ENCODE assay signal across 8 cellular contexts in genomic region chrX:35890699-35891098, GRCh38. TPM values are rescaled to one million over a fixed set of nuclear protein-coding genes. Genes with fewer than 3 reads are reported as not detected.
A peak's percentile ranks its signal among the peaks of the same experiment; 100 is the strongest.
DNase-seq lines count a peak whose midpoint lies in the region; ATAC-seq and TF ChIP-seq lines count a peak whose summit lies in the region.

No MANE protein-coding gene starts in this region.

- H3K36me3 ChIP-seq in liver (ENCODE audit: control insufficient read depth in 4 of 4, insufficient read depth in 3 of 4, low read depth in 1 of 4, low read length in 3 of 4) (no peaks in the 10 kb centered on the region), gastrocnemius medialis (no peaks in the 10 kb centered on the region)

- no peak overlapping the region for H3K27ac ChIP-seq in liver (ENCODE audit: low read depth in 1 of 2, low read length in 2 of 2)
- no peak overlapping the region for H3K27ac ChIP-seq in gastrocnemius medialis

- 66% methylated on average over 9 of the region's 9 CpGs for WGBS in liver

- H3K4me3 ChIP-seq in astrocyte of the spinal cord (ENCODE audit: low read depth, low read length), result no peak overlapping the region
- no peak overlapping the region for H3K4me3 ChIP-seq in liver (ENCODE audit: low read depth in 1 of 3, low read length in 3 of 3)
- no peak overlapping the region for H3K4me3 ChIP-seq in gastrocnemius medialis

- TF ChIP-seq CTCF in astrocyte of the spinal cord (IDR thresholded peaks at IDR 0.05; ENCODE audit: low read depth, low read length), result peak; percentile 28
- peak; percentile 50 for TF ChIP-seq CTCF in liver (IDR thresholded peaks at IDR 0.05; ENCODE audit: low read depth, low read length, missing input control)
- peak in 1 of 5 experiments; percentile 13 for TF ChIP-seq CTCF in gastrocnemius medialis (IDR thresholded peaks at IDR 0.05 in 4 of 5, conservative IDR thresholded peaks at IDR 0.05 in 1 of 5)

- ATAC-seq in HG03159 (IDR thresholded peaks at IDR 0.05; ENCODE audit: unreplicated experiment), result peak; percentile 61
- ATAC-seq in gastrocnemius medialis, result no peak
- ATAC-seq in GM21381 (IDR thresholded peaks at IDR 0.05; ENCODE audit: unreplicated experiment), result no peak

- H3K4me1 ChIP-seq in liver (ENCODE audit: control insufficient read depth in 4 of 4, insufficient read depth in 4 of 4, low read length in 3 of 4) (no peaks in the 10 kb centered on the region), gastrocnemius medialis (no peaks in the 10 kb centered on the region)

- no peak for TF ChIP-seq POLR2A in gastrocnemius medialis (IDR thresholded peaks at IDR 0.05)

- H3K9ac ChIP-seq in liver (ENCODE audit: low read depth in 1 of 2, low read length in 2 of 2), result no peak overlapping the region

- peak; percentile 74 to 81 for TF ChIP-seq RAD21 in liver (IDR thresholded peaks at IDR 0.05)

- intact Hi-C loops in gastrocnemius medialis (cut with DNase I; ENCODE audit: low total_unique reads), result no loop called here

- H3K9me3 ChIP-seq in liver (ENCODE audit: control insufficient read depth in 4 of 4, low read length in 3 of 4) (no peaks in the 10 kb centered on the region), gastrocnemius medialis (no peaks in the 10 kb centered on the region)

- DNase-seq in ELR (ENCODE audit: low read depth) (peak; percentile 52), NCI-H460 (ENCODE audit: extremely low read depth, low read depth) (peak; percentile 80), astrocyte of the spinal cord (ENCODE audit: low read depth, low spot score) (peak; percentile 28), gastrocnemius medialis (no peak), NCI-H187 treated with DMSO at 0.1 percent for 48 hours (lab: John Stamatoyannopoulos, UW) (no peak)

- in situ Hi-C loops in astrocyte of the spinal cord (cut with HindIII; ENCODE audit: low sequenced_read_pairs) (no loop called here), gastrocnemius medialis (cut with MboI; ENCODE audit: low sequenced_read_pairs in 4 of 4) (no loop called here)

- H3K27me3 ChIP-seq in liver (ENCODE audit: control insufficient read depth in 4 of 4, insufficient read depth in 4 of 4, low read length in 3 of 4), result no peaks in the 10 kb centered on the region
- no peaks in the 10 kb centered on the region for H3K27me3 ChIP-seq in gastrocnemius medialis

TF ChIP-seq in liver, 16 proteins besides CTCF, POLR2A, EP300 and RAD21:
- TF ChIP-seq FOXA2 (IDR thresholded peaks at IDR 0.05) (no peak), HNF4A (conservative IDR thresholded peaks at IDR 0.05) (no peak), YY1 (IDR thresholded peaks at IDR 0.05) (no peak), EGR1 (IDR thresholded peaks at IDR 0.05; ENCODE audit: low read depth in 2 of 2) (no peak), REST (IDR thresholded peaks at IDR 0.05) (no peak), TAF1 (conservative IDR thresholded peaks at IDR 0.05) (no peak), ZBTB33 (IDR thresholded peaks at IDR 0.05) (no peak)

RNA-seq across cellular contexts. Expression of gene CFAP47, which starts 28.8 kb away (rescaled TPM):
- 0.15 and 0.20 TPM in 2 replicates for total RNA-seq in NCI-H460 (2014; rRNA removed; shearing (Covaris generic))
- 0.03 and 0.41 TPM in 2 replicates for polyA plus RNA-seq in NCI-H460 (2014; cell fraction: nucleus; rRNA removed)
- total RNA-seq in liver (under 1 TPM in 1 of 2 donors, not detected in 1; under 0.01 TPM), gastrocnemius medialis (not detected)
- under 1 TPM; 0.01 to 0.03 TPM for polyA plus RNA-seq in liver

Comparison
In these comparisons a context has a peak if more than half of its experiments do, and no peak if none do; other contexts are left out.
1. DNase-seq: peak in ELR (single experiment), NCI-H460 (single experiment) and astrocyte of the spinal cord (single experiment); none in gastrocnemius medialis (0 of 2) and NCI-H187 treated with DMSO at 0.1 percent for 48 hours (single experiment).